ENCODE assay signal across 1 cellular context in genomic region chr4:70915048-70915815, GRCh38.
TF ChIP-seq lines count a peak whose summit lies in the region.

No MANE protein-coding gene starts in this region.

TF ChIP-seq in IMR-90, 13 proteins besides CTCF, POLR2A, EP300 and RAD21 (continued from another document):
- TF ChIP-seq ELK1 (IDR thresholded peaks at IDR 0.05; ENCODE audit: borderline replicate concordance, low read depth, low read length) (no peak), CHD1 (IDR thresholded peaks at IDR 0.05; ENCODE audit: low read depth, low read length) (no peak), CEBPB (IDR thresholded peaks at IDR 0.05; ENCODE audit: low read depth, low read length) (no peak)
